ENCODE assay signal across 18 cellular contexts in genomic region chr5:149694007-149694406, GRCh38. TPM values are rescaled to one million over a fixed set of nuclear protein-coding genes. Genes with fewer than 3 reads are reported as not detected.
DNase-seq lines count a peak whose midpoint lies in the region; ATAC-seq and TF ChIP-seq lines count a peak whose summit lies in the region.
"Had no signal": no experiment of that assay in that cellular context is flagged by ENCODE, and none has a peak within 500 bp of the region (broad histone marks: within the 10 kb centered on the region; RNA-seq: fewer than 3 reads in every experiment).

No MANE protein-coding gene starts in this region.

- WGBS in heart right ventricle, 2 donors: 43 to 59% methylated on average over 6 of the region's 6 CpGs
- 19 to 47% (median 27%) methylated on average over 6 of the region's 6 CpGs for WGBS in psoas muscle, 3 donors

- H3K4me1 ChIP-seq in heart right ventricle (peaks cover 0 to 35% (median 15%) of the 10 kb centered on the region in 9 donors), psoas muscle (peaks cover 21% of the 10 kb centered on the region)

- no peaks in the 10 kb centered on the region for H3K36me3 Mint-ChIP-seq in activated naive CD4-positive, alpha-beta T cell treated with anti-CD3 and anti-CD28 coated beads, Interleukin-2, amount 50 U/mL, for 72 hours

- no peaks in the 10 kb centered on the region for H3K9me3 ChIP-seq in WERI-Rb-1 (ENCODE audit: severe bottlenecking)
- no peaks in the 10 kb centered on the region for H3K9me3 ChIP-seq in heart right ventricle
- H3K9me3 ChIP-seq in psoas muscle: no peaks in the 10 kb centered on the region

- H3K27me3 ChIP-seq in WERI-Rb-1 (ENCODE audit: insufficient read depth, low read depth, severe bottlenecking) (no peaks in the 10 kb centered on the region), heart right ventricle (no peaks in the 10 kb centered on the region), psoas muscle (ENCODE audit: insufficient read depth in 3 of 3, low read length in 2 of 3) (no peaks in the 10 kb centered on the region)

- TF ChIP-seq CTCF in WERI-Rb-1 (IDR thresholded peaks at IDR 0.05; ENCODE audit: low read depth, low read length): no peak
- TF ChIP-seq CTCF in heart right ventricle (IDR thresholded peaks at IDR 0.05): no peak
- no peak for TF ChIP-seq CTCF in psoas muscle (IDR thresholded peaks at IDR 0.05)

- no peak overlapping the region for H3K27ac Mint-ChIP-seq in activated naive CD4-positive, alpha-beta T cell treated with anti-CD3 and anti-CD28 coated beads, Interleukin-2, amount 50 U/mL, for 72 hours

- H3K27ac ChIP-seq in WERI-Rb-1 (no peak overlapping the region), heart right ventricle (peak overlapping the region; percentile 67 to 94 (median 84)), psoas muscle (peak overlapping the region; percentile 53)
- H3K27ac ChIP-seq: PC-9, SK-N-MC had no signal

- H3K4me3 ChIP-seq in WERI-Rb-1 (ENCODE audit: low read depth, low read length) (no peak overlapping the region), heart right ventricle (peak overlapping the region in 3 of 10 donors; percentile 18 to 27 (median 22)), psoas muscle (no peak overlapping the region)
- H3K4me3 ChIP-seq: PC-9, SK-N-MC had no signal

- H3K36me3 ChIP-seq in WERI-Rb-1 (no peaks in the 10 kb centered on the region), heart right ventricle (no peaks in the 10 kb centered on the region), psoas muscle (ENCODE audit: insufficient read depth in 1 of 2, low read depth in 1 of 2) (no peaks in the 10 kb centered on the region)

- intact Hi-C loops in heart right ventricle (cut with DNase I): no loop called here
- intact Hi-C loops in psoas muscle (cut with DNase I): no loop called here

- H3K9me3 Mint-ChIP-seq in activated naive CD4-positive, alpha-beta T cell treated with anti-CD3 and anti-CD28 coated beads, Interleukin-2, amount 50 U/mL, for 72 hours: no peaks in the 10 kb centered on the region

- ATAC-seq in heart right ventricle: peak; percentile 89 to 97 (median 96)
- peak; percentile 86 to 96 (median 93) for ATAC-seq in psoas muscle
- no peak for ATAC-seq in HG02759 (IDR thresholded peaks at IDR 0.05; ENCODE audit: unreplicated experiment)
- no peak for ATAC-seq in activated naive CD4-positive, alpha-beta T cell treated with anti-CD3 and anti-CD28 coated beads, Interleukin-2, amount 50 U/mL, for 72 hours
- no peak for ATAC-seq in GM19351 (IDR thresholded peaks at IDR 0.05; ENCODE audit: unreplicated experiment)
- ATAC-seq: HCT116 had no signal

- DNase-seq in EL (peak; percentile 31), WERI-Rb-1 (peak; percentile 11), heart right ventricle (peak; percentile 59 to 76), psoas muscle (no peak)
- DNase-seq in activated naive CD4-positive, alpha-beta T cell treated with anti-CD3 and anti-CD28 coated beads, Interleukin-2, amount 50 U/mL, for 72 hours (ENCODE audit: low spot score in 2 of 2): no peak
- DNase-seq: AML-193, COR-L47, DMS153, KG1, NCI-H1048, NCI-H1436 treated with DMSO at 0.1 percent for 48 hours, NCI-H2081, NCI-H524 had no signal

RNA-seq across cellular contexts. Expression of gene PPARGC1B, which starts 36.1 kb away (rescaled TPM):
- 10 to 100 TPM; 21.5 to 36.6 (median 28.9) TPM for total RNA-seq in heart right ventricle
- 10 to 100 TPM in 1 of 2 donors, 1 to 10 TPM in 1; 1.6 to 15.4 TPM for polyA plus RNA-seq in heart right ventricle
- total RNA-seq in psoas muscle: 1 to 10 TPM; 4.6 to 9.5 (median 6.8) TPM
- polyA plus RNA-seq in psoas muscle: 1 to 10 TPM in 2 of 3 donors, under 1 TPM in 1; 0.93 to 3.1 (median 2.1) TPM
- total RNA-seq in activated naive CD4-positive, alpha-beta T cell treated with anti-CD3 and anti-CD28 coated beads, Interleukin-2, amount 50 U/mL, for 72 hours: 1 to 10 TPM; 4.8 to 5.1 TPM

Comparison
In these comparisons a context has a peak if more than half of its experiments do, and no peak if none do; other contexts are left out.
1. DNase-seq: peak in EL (single experiment), WERI-Rb-1 (single experiment) and heart right ventricle (2 of 2); none in psoas muscle (0 of 2) and activated naive CD4-positive, alpha-beta T cell treated with anti-CD3 and anti-CD28 coated beads, Interleukin-2, amount 50 U/mL, for 72 hours (0 of 2).
2. ATAC-seq: peak in heart right ventricle (8 of 8) and psoas muscle (4 of 4); none in HG02759 (single experiment), activated naive CD4-positive, alpha-beta T cell treated with anti-CD3 and anti-CD28 coated beads, Interleukin-2, amount 50 U/mL, for 72 hours (0 of 2) and GM19351 (single experiment).